16 cellular contexts compared by ENCODE assay signal in the genomic region with DNA sequence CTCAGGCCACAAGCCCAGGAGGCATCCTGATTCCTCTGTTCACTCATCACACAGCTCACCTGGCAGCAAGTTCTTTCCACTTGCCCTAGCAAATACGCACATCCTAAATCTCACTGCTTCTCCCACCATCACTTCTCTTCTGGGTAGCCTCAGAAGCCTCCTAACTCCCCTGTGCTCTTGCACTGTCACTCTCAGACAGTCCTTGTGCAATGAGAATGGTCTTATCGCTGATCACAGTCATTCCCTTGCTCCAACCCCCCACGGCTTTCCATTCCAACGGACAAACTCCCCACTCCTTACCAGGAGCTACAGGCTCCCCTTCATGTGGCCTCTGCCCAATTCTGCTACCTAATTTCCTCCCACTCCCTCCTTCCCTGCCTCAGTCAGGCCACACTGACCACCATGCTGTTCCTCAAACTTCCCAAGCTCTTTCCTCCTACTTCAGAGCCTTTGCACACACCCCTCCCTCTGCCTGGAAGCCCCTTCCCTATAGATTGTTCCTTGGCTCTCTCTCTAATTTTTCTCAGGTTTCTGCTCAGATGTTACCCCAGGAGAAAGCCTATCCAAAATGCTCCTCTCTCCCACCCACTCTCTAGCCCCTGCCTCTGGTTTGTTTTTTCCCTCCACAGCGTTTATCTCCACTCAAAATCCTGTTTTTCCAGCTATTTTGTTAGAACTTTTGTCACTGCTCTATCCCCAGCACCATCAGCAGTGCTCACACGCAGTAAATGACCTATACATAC. TPM values are rescaled to one million over a fixed set of nuclear protein-coding genes. Genes with fewer than 3 reads are reported as not detected.
DNase-seq lines count a peak whose midpoint lies in the region; ATAC-seq and TF ChIP-seq lines count a peak whose summit lies in the region.
"Had no signal": no experiment of that assay in that cellular context is flagged by ENCODE, and none has a peak within 500 bp of the region (broad histone marks: within the 10 kb centered on the region; RNA-seq: fewer than 3 reads in every experiment).

No MANE protein-coding gene starts in this region.

- TF ChIP-seq POLR2A in thyroid gland (IDR thresholded peaks at IDR 0.05) = no peak

- H3K4me3 Mint-ChIP-seq in MCF 10A (ENCODE audit: unreplicated experiment) = no peak overlapping the region

- DNase-seq in MCF 10A (ENCODE audit: unreplicated experiment) (no peak), mammary epithelial cell (no peak), UCSD-AML1 (lab: John Stamatoyannopoulos, UW; ENCODE audit: unreplicated experiment) (peak; percentile 31), epithelial cell of prostate (ENCODE audit: low read depth, low spot score) (no peak), thyroid gland (no peak), right cardiac atrium (no peak)
- DNase-seq: AML-193, body of pancreas, hippocampal formation, MV-4-11, NCI-H526 treated with DMSO at 0.1 percent for 48 hours, pancreas had no signal

- H3K9me3 Mint-ChIP-seq in MCF 10A (ENCODE audit: unreplicated experiment) = peaks cover 8% of the 10 kb centered on the region

- CTCF ChIA-PET in MCF 10A (lab: Yijun Ruan, JAX) = interaction anchor here (0.6 to 3.8 kb wide), 8 partner anchors 10 to 334 kb away, joined by 3 to 46 read pairs (median 4); a partner anchor contains a TSS
- CTCF ChIA-PET in mammary epithelial cell (lab: Charles Lee; ENCODE audit: low non-redundant PET) = no interaction called here

- BruUV-seq in MCF 10A (replicated peaks; lab: Mats Ljungman, UMichigan) (no TSS peak), mammary epithelial cell (replicated peaks; lab: Mats Ljungman, UMichigan) (no TSS peak)

- H3K27ac ChIP-seq in mammary epithelial cell (ENCODE audit: insufficient read depth, low read depth, low read length) = no peak overlapping the region
- H3K27ac ChIP-seq in epithelial cell of prostate = peak overlapping the region; percentile 99
- H3K27ac ChIP-seq in thyroid gland = peak overlapping the region in 2 of 3 donors; percentile 56 to 61
- no peak overlapping the region for H3K27ac ChIP-seq in right cardiac atrium (ENCODE audit: low read length)
- H3K27ac ChIP-seq: HL-60, pancreas had no signal

- H3K9ac ChIP-seq in mammary epithelial cell (ENCODE audit: insufficient read depth, low read length) = no peak overlapping the region

- H3K4me1 Mint-ChIP-seq in MCF 10A (ENCODE audit: insufficient read depth, unreplicated experiment) = peaks cover 43% of the 10 kb centered on the region

- dilution Hi-C loops in mammary epithelial cell (cut with HindIII; ENCODE audit: low sequenced_read_pairs) = no loop called here

- H4K20me1 ChIP-seq in mammary epithelial cell (ENCODE audit: insufficient read depth, low read length) = no peaks in the 10 kb centered on the region

- no peaks in the 10 kb centered on the region for H3K27me3 Mint-ChIP-seq in MCF 10A (ENCODE audit: insufficient read depth, unreplicated experiment)

- no peaks in the 10 kb centered on the region for H3K27me3 ChIP-seq in mammary epithelial cell (ENCODE audit: insufficient read depth, low read length)
- H3K27me3 ChIP-seq in thyroid gland = no peaks in the 10 kb centered on the region
- H3K27me3 ChIP-seq in right cardiac atrium (ENCODE audit: control insufficient read depth, insufficient read depth) = no peaks in the 10 kb centered on the region
- H3K27me3 ChIP-seq: body of pancreas, pancreas had no signal

- 98% methylated on average over 5 of the region's 6 CpGs for WGBS in mammary epithelial cell (ENCODE audit: low coverage, missing lambda C conversion rate)
- 88% methylated on average over 6 of the region's 6 CpGs for WGBS in thyroid gland, 2 donors
- 91% methylated on average over 6 of the region's 6 CpGs for WGBS in right cardiac atrium

- H3K4me1 ChIP-seq in mammary epithelial cell (ENCODE audit: insufficient read depth, low read length) (peaks cover 40% of the 10 kb centered on the region), thyroid gland (peaks cover 17 to 31% of the 10 kb centered on the region in 2 donors), right cardiac atrium (ENCODE audit: control insufficient read depth, insufficient read depth, low read length) (no peaks in the 10 kb centered on the region)

- no peak overlapping the region for H2AFZ ChIP-seq in mammary epithelial cell (ENCODE audit: low read depth, low read length)

- intact Hi-C loops in MCF 10A (cut with micrococcal nuclease) = no loop called here
- intact Hi-C loops in mammary epithelial cell (cut with micrococcal nuclease) = loop anchor here (2.0 kb wide), 2 partner anchors 39 to 53 kb away; no protein-coding TSS in a partner anchor
- intact Hi-C loops in thyroid gland (cut with DNase I) = loop anchor here (10.0 kb wide), 1 partner anchor 83 kb away; no protein-coding TSS in a partner anchor
- intact Hi-C loops in right cardiac atrium (cut with DNase I) = no loop called here

- H3K9me3 ChIP-seq in mammary epithelial cell (replicated peaks; ENCODE audit: insufficient read depth, low read length) (no peaks in the 10 kb centered on the region), thyroid gland (no peaks in the 10 kb centered on the region), right cardiac atrium (ENCODE audit: control insufficient read depth, low read length) (no peaks in the 10 kb centered on the region)
- H3K9me3 ChIP-seq: body of pancreas, pancreas had no signal

- peak overlapping the region; percentile 98 for H3K27ac Mint-ChIP-seq in MCF 10A (ENCODE audit: low read depth, unreplicated experiment)

- no peak overlapping the region for H3K4me2 ChIP-seq in mammary epithelial cell (ENCODE audit: insufficient read depth, low read depth, low read length)

- no peak for ATAC-seq in GM21619 (IDR thresholded peaks at IDR 0.05; ENCODE audit: unreplicated experiment)
- no peak for ATAC-seq in HG03442 (IDR thresholded peaks at IDR 0.05; ENCODE audit: unreplicated experiment)
- no peak for ATAC-seq in right cardiac atrium
- ATAC-seq: body of pancreas, pancreas had no signal

- H3K36me3 Mint-ChIP-seq in MCF 10A (ENCODE audit: insufficient read depth, unreplicated experiment) = peaks cover 9% of the 10 kb centered on the region

- POLR2A ChIA-PET in MCF 10A (lab: Yijun Ruan, JAX) = interaction anchor here (0.9 to 22.9 kb wide), 8 partner anchors 13 to 251 kb away, joined by 3 to 385 read pairs (median 18); a partner anchor contains a TSS

- TF ChIP-seq CTCF in MCF 10A (IDR thresholded peaks at IDR 0.05; ENCODE audit: unreplicated experiment) (no peak), mammary epithelial cell (conservative IDR thresholded peaks at IDR 0.05 in 1 of 2, IDR thresholded peaks at IDR 0.05 in 1 of 2; ENCODE audit: extremely low read depth in 1 of 2, insufficient read depth in 1 of 2, low read depth in 1 of 2, low read length in 2 of 2) (no peak), thyroid gland (IDR thresholded peaks at IDR 0.05) (no peak)

- H3K4me3 ChIP-seq in mammary epithelial cell (replicated peaks in 1 of 3; ENCODE audit: insufficient read depth in 1 of 3, low read depth in 2 of 3, low read length in 3 of 3) = no peak overlapping the region
- H3K4me3 ChIP-seq in thyroid gland (replicated peaks in 1 of 3) = no peak overlapping the region
- H3K4me3 ChIP-seq in right cardiac atrium (ENCODE audit: low read length) = no peak overlapping the region
- H3K4me3 ChIP-seq: body of pancreas, pancreas, SK-N-MC had no signal

- in situ Hi-C loops in mammary epithelial cell (cut with MboI; ENCODE audit: low sequenced_read_pairs in 2 of 2) = no loop called here

- H3K36me3 ChIP-seq in mammary epithelial cell (ENCODE audit: insufficient read depth, low read length) = no peaks in the 10 kb centered on the region
- no peaks in the 10 kb centered on the region for H3K36me3 ChIP-seq in thyroid gland
- H3K36me3 ChIP-seq: pancreas had no signal

- H3K79me2 ChIP-seq in mammary epithelial cell (ENCODE audit: insufficient read depth, low read length) = peaks cover 31% of the 10 kb centered on the region

RNA-seq across cellular contexts. Expression of a gene that starts 34.1 kb away (rescaled TPM):
- total RNA-seq in MCF 10A (2022) (13.0 and 16.2 TPM in 2 replicates), mammary epithelial cell (10 to 100 TPM; 11.3 to 15.9 TPM), thyroid gland (10 to 100 TPM; 15.7 to 36.8 (median 33.6) TPM), right cardiac atrium (1 to 10 TPM; 4.1 to 5.9 (median 4.5) TPM)
- polyA plus RNA-seq in mammary epithelial cell (15.4 TPM), right cardiac atrium (2.7 TPM)
- polyA minus RNA-seq in mammary epithelial cell = 7.1 TPM

Comparison
In these comparisons a context has a peak if more than half of its experiments do, and no peak if none do; other contexts are left out.
1. intact Hi-C loops: an anchor here in mammary epithelial cell (2.0 kb wide) and thyroid gland (10.0 kb wide); none called in MCF 10A and right cardiac atrium.
2. H3K27ac ChIP-seq: peak in epithelial cell of prostate (single experiment) and thyroid gland (2 of 3); none in mammary epithelial cell (single experiment) and right cardiac atrium (single experiment).